In genomic region chr5:159797566-159797965, GRCh38 we compare ENCODE assay signal across 17 cellular contexts.
DNase-seq lines count a peak whose midpoint lies in the region; ATAC-seq and TF ChIP-seq lines count a peak whose summit lies in the region.
"Had no signal": no experiment of that assay in that cellular context is flagged by ENCODE, and none has a peak within 500 bp of the region (broad histone marks: within the 10 kb centered on the region; RNA-seq: fewer than 3 reads in every experiment).

No MANE protein-coding gene starts in this region.

- H3K36me3 ChIP-seq in HEK293 (ENCODE audit: control insufficient read depth in 2 of 2, insufficient read depth in 1 of 2, low read length in 2 of 2) (no peaks in the 10 kb centered on the region), esophagus muscularis mucosa (no peaks in the 10 kb centered on the region), neural progenitor cell (no peaks in the 10 kb centered on the region)

- peak overlapping the region; percentile 12 for H3K27ac Mint-ChIP-seq in neural progenitor cell
- H3K27ac Mint-ChIP-seq: CD4-positive, alpha-beta memory T cell; GM23338; H9 had no signal

- H3K4me3 ChIP-seq in HEK293 (ENCODE audit: low read depth, low read length) (no peak overlapping the region), esophagus muscularis mucosa (no peak overlapping the region), neural progenitor cell (no peak overlapping the region)
- H3K4me3 ChIP-seq: GM23338 had no signal

- POLR2A ChIA-PET in HEK293 (lab: Yijun Ruan, JAX) (no interaction called here), HEK293T (lab: Yijun Ruan, JAX) (no interaction called here)

- intact Hi-C loops in esophagus muscularis mucosa (cut with DNase I): no loop called here

- no peak overlapping the region for H2AFZ ChIP-seq in neural progenitor cell (replicated peaks)
- H2AFZ ChIP-seq: GM23338 had no signal

- H3K4me1 ChIP-seq in HEK293 (ENCODE audit: control insufficient read depth, insufficient read depth, low read length) (no peaks in the 10 kb centered on the region), esophagus muscularis mucosa (no peaks in the 10 kb centered on the region), neural progenitor cell (peaks cover 8% of the 10 kb centered on the region)

- H3K4me2 ChIP-seq in neural progenitor cell: no peak overlapping the region
- H3K4me2 ChIP-seq: GM23338 had no signal

- no peaks in the 10 kb centered on the region for H3K9me3 Mint-ChIP-seq in neural progenitor cell
- H3K9me3 Mint-ChIP-seq: GM23338, H9 had no signal

- no peaks in the 10 kb centered on the region for H3K36me3 Mint-ChIP-seq in neural progenitor cell
- H3K36me3 Mint-ChIP-seq: CD4-positive, alpha-beta memory T cell had no signal

- no peak overlapping the region for H3K4me3 Mint-ChIP-seq in neural progenitor cell
- H3K4me3 Mint-ChIP-seq: CD4-positive, alpha-beta memory T cell; GM23338; H9 had no signal

- CTCF ChIA-PET in HEK293 (lab: Yijun Ruan, JAX): no interaction called here
- CTCF ChIA-PET in HEK293T (lab: Yijun Ruan, JAX): interaction anchor here (0.7 kb wide), 1 partner anchor 1472 kb away, joined by 3 read pairs; no protein-coding TSS in a partner anchor

- no peak for TF ChIP-seq POLR2A in esophagus muscularis mucosa (IDR thresholded peaks at IDR 0.05; ENCODE audit: low read depth)

- no peak for TF ChIP-seq CTCF in HEK293 (tag by site-specific recombination; IDR thresholded peaks at IDR 0.05)
- no peak for TF ChIP-seq CTCF in esophagus muscularis mucosa (IDR thresholded peaks at IDR 0.05)
- TF ChIP-seq CTCF in neural progenitor cell (IDR thresholded peaks at IDR 0.05): no peak

- H3K9ac ChIP-seq in neural progenitor cell: no peak overlapping the region

- peaks cover 3% of the 10 kb centered on the region for H3K4me1 Mint-ChIP-seq in neural progenitor cell
- H3K4me1 Mint-ChIP-seq: CD4-positive, alpha-beta memory T cell; GM23338 had no signal

- no peaks in the 10 kb centered on the region for H3K9me3 ChIP-seq in HEK293 (ENCODE audit: control insufficient read depth, insufficient read depth, low read depth, low read length)
- no peaks in the 10 kb centered on the region for H3K9me3 ChIP-seq in esophagus muscularis mucosa
- H3K9me3 ChIP-seq in neural progenitor cell (ENCODE audit: low read depth): no peaks in the 10 kb centered on the region

- no peaks in the 10 kb centered on the region for H3F3A ChIP-seq in neural progenitor cell (ENCODE audit: low read depth)

- no peaks in the 10 kb centered on the region for H4K20me1 ChIP-seq in neural progenitor cell (ENCODE audit: low read depth)

- WGBS in esophagus muscularis mucosa: 72% methylated on average over 4 of the region's 4 CpGs

- no peak for DNase-seq in HEK293T (ENCODE audit: extremely low spot score)
- peak; percentile 75 for DNase-seq in esophagus muscularis mucosa (ENCODE audit: extremely low spot score)
- DNase-seq in neural progenitor cell (ENCODE audit: low spot score): no peak
- no peak for DNase-seq in SHP77 treated with DMSO at 0.1 percent for 48 hours (lab: John Stamatoyannopoulos, UW)
- DNase-seq: C1 segment of cervical spinal cord; Calu3; CD4-positive, alpha-beta memory T cell; COR-L47; DMS53; DMS79 treated with DMSO at 0.1 percent for 48 hours; GF-D8; H9 had no signal

- H3K27ac ChIP-seq in HEK293 (ENCODE audit: extremely low read depth, low read depth, low read length) (no peak overlapping the region), esophagus muscularis mucosa (replicated peaks in 1 of 4) (no peak overlapping the region), neural progenitor cell (no peak overlapping the region)

- H3K27me3 ChIP-seq in esophagus muscularis mucosa: no peaks in the 10 kb centered on the region
- no peaks in the 10 kb centered on the region for H3K27me3 ChIP-seq in neural progenitor cell

- H3K27me3 Mint-ChIP-seq in neural progenitor cell (ENCODE audit: insufficient read depth, low read depth): no peaks in the 10 kb centered on the region

- ATAC-seq in GM18517 (IDR thresholded peaks at IDR 0.05; ENCODE audit: unreplicated experiment): no peak
- no peak for ATAC-seq in HG02870 (IDR thresholded peaks at IDR 0.05; ENCODE audit: unreplicated experiment)
- ATAC-seq: GM23338, HCT116 had no signal

- H3K79me2 ChIP-seq in neural progenitor cell (ENCODE audit: low read depth): no peaks in the 10 kb centered on the region

- TF ChIP-seq EP300 in esophagus muscularis mucosa (IDR thresholded peaks at IDR 0.05): no peak

TF ChIP-seq in HEK293, 187 proteins besides CTCF, POLR2A, EP300 and RAD21:
- TF ChIP-seq ZSCAN16 (tag by site-specific recombination; IDR thresholded peaks at IDR 0.05) (peak; percentile 78), ZNF292 (tag by site-specific recombination; IDR thresholded peaks at IDR 0.05; ENCODE audit: borderline replicate concordance, low read depth) (no peak)
TF ChIP-seq in HEK293: peak in this region for 1.

TF ChIP-seq in HEK293T, 16 proteins besides CTCF, POLR2A, EP300 and RAD21:
- no peak for TF ChIP-seq LEF1 (IDR thresholded peaks at IDR 0.05; ENCODE audit: borderline replicate concordance)
- TF ChIP-seq PKNOX1 (IDR thresholded peaks at IDR 0.05): peak; percentile 19; the same call in 1 of the 2 replicates
